In the genomic region with DNA sequence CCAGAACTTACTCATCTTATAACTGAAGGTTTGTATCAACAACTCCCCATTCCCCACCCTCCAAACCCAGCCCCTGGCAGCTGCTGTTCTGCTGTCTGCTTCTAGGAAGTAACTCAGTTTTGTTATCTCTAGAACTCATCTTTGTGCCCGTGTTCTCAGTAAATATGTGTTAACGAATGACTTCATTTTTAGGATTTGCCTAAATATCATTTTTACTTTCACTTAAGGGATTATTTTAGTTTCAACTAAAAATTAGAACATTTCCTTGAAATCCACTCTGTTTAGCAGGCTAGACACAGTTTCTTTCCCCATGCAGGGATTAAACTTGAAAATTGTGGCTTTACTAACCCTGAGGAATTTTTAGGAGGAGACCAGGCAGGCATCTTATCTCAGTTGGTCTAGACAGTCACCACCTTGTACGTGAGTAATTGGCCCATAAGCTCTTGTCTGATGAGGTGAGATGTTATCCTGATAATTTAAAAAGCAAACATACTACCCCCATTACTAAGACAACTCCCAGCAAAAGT, we compare ENCODE assay signal across 8 cellular contexts.
DNase-seq lines count a peak whose midpoint lies in the region; ATAC-seq and TF ChIP-seq lines count a peak whose summit lies in the region.

No MANE protein-coding gene starts in this region.

- peaks cover 90 to 91% of the 10 kb centered on the region in 2 donors for H3K4me1 ChIP-seq in naive thymus-derived CD4-positive, alpha-beta T cell (ENCODE audit: control insufficient read depth in 2 of 2, insufficient read depth in 2 of 2, low read length in 2 of 2)

- H3K27me3 Mint-ChIP-seq in activated CD8-positive, alpha-beta T cell treated with anti-CD3 and anti-CD28 coated beads for 36 hours, result no peaks in the 10 kb centered on the region
- H3K27me3 Mint-ChIP-seq in naive thymus-derived CD4-positive, alpha-beta T cell, result no peaks in the 10 kb centered on the region

- POLR2A ChIA-PET in activated CD8-positive, alpha-beta T cell treated with anti-CD3 and anti-CD28 coated beads for 36 hours (lab: Charles Lee), result interaction anchor here (1.0 to 2.2 kb wide), 4 partner anchors 9 to 30 kb away, joined by 3 to 13 read pairs (median 5); no protein-coding TSS in a partner anchor
- POLR2A ChIA-PET in naive thymus-derived CD4-positive, alpha-beta T cell (lab: Charles Lee), result interaction anchor here (0.6 to 15.9 kb wide), 7 partner anchors 9 to 48 kb away, joined by 3 to 227 read pairs (median 5); no protein-coding TSS in a partner anchor

- no peak for TF ChIP-seq CTCF in activated CD8-positive, alpha-beta T cell treated with anti-CD3 and anti-CD28 coated beads for 36 hours (IDR thresholded peaks at IDR 0.05)

- peak overlapping the region; percentile 82 for H3K27ac ChIP-seq in naive thymus-derived CD4-positive, alpha-beta T cell (ENCODE audit: low read depth, low read length)

- intact Hi-C loops in activated CD8-positive, alpha-beta T cell treated with anti-CD3 and anti-CD28 coated beads for 36 hours (cut with micrococcal nuclease), result loop anchor here (5.0 kb wide), 1 partner anchor 55 kb away; no protein-coding TSS in a partner anchor
- intact Hi-C loops in naive thymus-derived CD4-positive, alpha-beta T cell (cut with micrococcal nuclease), result loop anchor here (1.0 to 5.0 kb wide), 9 partner anchors 8 to 53 kb away; no protein-coding TSS in a partner anchor

- CTCF ChIA-PET in activated CD8-positive, alpha-beta T cell treated with anti-CD3 and anti-CD28 coated beads for 36 hours (lab: Charles Lee), result interaction anchor here (1.0 to 3.3 kb wide), 6 partner anchors 13 to 124 kb away, joined by 3 to 13 read pairs (median 4); no protein-coding TSS in a partner anchor
- CTCF ChIA-PET in naive thymus-derived CD4-positive, alpha-beta T cell (lab: Charles Lee), result interaction anchor here (0.6 to 3.7 kb wide), 3 partner anchors 14 to 124 kb away, joined by 3 to 11 read pairs (median 4); no protein-coding TSS in a partner anchor

- no peaks in the 10 kb centered on the region for H3K27me3 ChIP-seq in naive thymus-derived CD4-positive, alpha-beta T cell (ENCODE audit: control insufficient read depth in 2 of 2, insufficient read depth in 2 of 2, low read length in 2 of 2)

- no peaks in the 10 kb centered on the region for H3K9me3 ChIP-seq in naive thymus-derived CD4-positive, alpha-beta T cell (ENCODE audit: control insufficient read depth in 2 of 3, low read length in 3 of 3)

- peaks cover 97% of the 10 kb centered on the region for H3K4me1 Mint-ChIP-seq in activated CD8-positive, alpha-beta T cell treated with anti-CD3 and anti-CD28 coated beads for 36 hours (ENCODE audit: low read depth)
- H3K4me1 Mint-ChIP-seq in naive thymus-derived CD4-positive, alpha-beta T cell, result peaks cover 81 to 100% (median 98%) of the 10 kb centered on the region in 7 donors

- peak; percentile 41 for DNase-seq in NCI-H82 (lab: John Stamatoyannopoulos, UW)
- no peak for DNase-seq in NCI-H82 treated with DMSO at 0.1 percent for 48 hours (lab: John Stamatoyannopoulos, UW; ENCODE audit: unreplicated experiment)
- DNase-seq in activated CD8-positive, alpha-beta T cell treated with anti-CD3 and anti-CD28 coated beads for 36 hours, result peak; percentile 63
- peak in 7 of 9 donors; percentile 48 to 81 (median 65) for DNase-seq in naive thymus-derived CD4-positive, alpha-beta T cell
- DNase-seq in midbrain (lab: John Stamatoyannopoulos, UW), result no peak
- DNase-seq in NOMO-1 treated with dmso at 0.1 percent for 144 hours (lab: John Stamatoyannopoulos, UW; ENCODE audit: unreplicated experiment), result no peak
- no peak for DNase-seq in UCSD-AML1 (lab: John Stamatoyannopoulos, UW; ENCODE audit: unreplicated experiment)

- ATAC-seq in HG03460 (IDR thresholded peaks at IDR 0.05; ENCODE audit: unreplicated experiment), result peak; percentile 46
- peak; percentile 61 for ATAC-seq in activated CD8-positive, alpha-beta T cell treated with anti-CD3 and anti-CD28 coated beads for 36 hours
- ATAC-seq in naive thymus-derived CD4-positive, alpha-beta T cell, result peak; percentile 77

- peaks cover 43% of the 10 kb centered on the region for H3K36me3 Mint-ChIP-seq in activated CD8-positive, alpha-beta T cell treated with anti-CD3 and anti-CD28 coated beads for 36 hours (ENCODE audit: low read depth)
- H3K36me3 Mint-ChIP-seq in naive thymus-derived CD4-positive, alpha-beta T cell, result peaks cover 8 to 39% (median 27%) of the 10 kb centered on the region in 5 donors

- H3K9me3 Mint-ChIP-seq in activated CD8-positive, alpha-beta T cell treated with anti-CD3 and anti-CD28 coated beads for 36 hours, result no peaks in the 10 kb centered on the region
- peaks cover 0 to 6% (median 0%) of the 10 kb centered on the region in 11 donors for H3K9me3 Mint-ChIP-seq in naive thymus-derived CD4-positive, alpha-beta T cell

- H3K27ac Mint-ChIP-seq in activated CD8-positive, alpha-beta T cell treated with anti-CD3 and anti-CD28 coated beads for 36 hours, result peak overlapping the region; percentile 93
- peak overlapping the region; percentile 87 to 100 (median 96) for H3K27ac Mint-ChIP-seq in naive thymus-derived CD4-positive, alpha-beta T cell

- H3K4me3 ChIP-seq in naive thymus-derived CD4-positive, alpha-beta T cell (ENCODE audit: low read length), result peak overlapping the region; percentile 38

- H3K4me3 Mint-ChIP-seq in activated CD8-positive, alpha-beta T cell treated with anti-CD3 and anti-CD28 coated beads for 36 hours, result peak overlapping the region; percentile 60
- H3K4me3 Mint-ChIP-seq in naive thymus-derived CD4-positive, alpha-beta T cell, result peak overlapping the region; percentile 75 to 97 (median 84)

- peaks cover 0 to 5% (median 0%) of the 10 kb centered on the region in 3 experiments for H3K36me3 ChIP-seq in naive thymus-derived CD4-positive, alpha-beta T cell (ENCODE audit: control insufficient read depth in 2 of 3, insufficient read depth in 3 of 3, low read length in 3 of 3)

Comparison
In these comparisons a context has a peak if more than half of its experiments do, and no peak if none do; other contexts are left out.
1. DNase-seq: peak in NCI-H82 (single experiment), activated CD8-positive, alpha-beta T cell treated with anti-CD3 and anti-CD28 coated beads for 36 hours (single experiment) and naive thymus-derived CD4-positive, alpha-beta T cell (7 of 9); none in NCI-H82 treated with DMSO at 0.1 percent for 48 hours (single experiment), midbrain (single experiment), NOMO-1 treated with dmso at 0.1 percent for 144 hours (single experiment) and UCSD-AML1 (single experiment).
2. Peak in every context shown above with its lines, with median percentiles within 50 percentile points of each other: ATAC-seq.